23 cellular contexts compared by ENCODE assay signal in genomic region chr5:1298723-1299510, GRCh38. TPM values are rescaled to one million over a fixed set of nuclear protein-coding genes. Genes with fewer than 3 reads are reported as not detected.
DNase-seq lines count a peak whose midpoint lies in the region; ATAC-seq and TF ChIP-seq lines count a peak whose summit lies in the region.
"Had no signal": no experiment of that assay in that cellular context is flagged by ENCODE, and none has a peak within 500 bp of the region (broad histone marks: within the 10 kb centered on the region; RNA-seq: fewer than 3 reads in every experiment).

No MANE protein-coding gene starts in this region.

- no peaks in the 10 kb centered on the region for H3K9me3 ChIP-seq in DND-41 (ENCODE audit: insufficient read depth, low read length, severe bottlenecking)
- H3K9me3 ChIP-seq in endodermal cell (ENCODE audit: control insufficient read depth, low read length) = no peaks in the 10 kb centered on the region
- H3K9me3 ChIP-seq in sigmoid colon = peaks cover 0 to 4% (median 1%) of the 10 kb centered on the region in 4 donors

- no peaks in the 10 kb centered on the region for H3K27me3 Mint-ChIP-seq in activated T-cell treated with anti-CD3 and anti-CD28 coated beads, Interleukin-2, amount 50 U/mL, for 24 hours
- H3K27me3 Mint-ChIP-seq in activated T-cell treated with anti-CD3 and anti-CD28 coated beads, Interleukin-2, amount 50 U/mL, for 72 hours (ENCODE audit: low read depth) = no peaks in the 10 kb centered on the region
- peaks cover 26% of the 10 kb centered on the region for H3K27me3 Mint-ChIP-seq in endodermal cell (ENCODE audit: insufficient read depth)
- H3K27me3 Mint-ChIP-seq: activated CD4-positive, alpha-beta memory T cell treated with anti-CD3 and anti-CD28 coated beads for 36 hours; activated naive CD8-positive, alpha-beta T cell had no signal

- no peak overlapping the region for H3K4me3 ChIP-seq in DND-41 (ENCODE audit: low read depth in 1 of 2, low read length in 2 of 2)
- H3K4me3 ChIP-seq in endodermal cell (ENCODE audit: low read length) = no peak overlapping the region
- H3K4me3 ChIP-seq in sigmoid colon = no peak overlapping the region
- H3K4me3 ChIP-seq: dorsolateral prefrontal cortex, smooth muscle cell had no signal

- H3K4me3 Mint-ChIP-seq in activated T-cell treated with anti-CD3 and anti-CD28 coated beads, Interleukin-2, amount 50 U/mL, for 24 hours = no peak overlapping the region
- H3K4me3 Mint-ChIP-seq in activated T-cell treated with anti-CD3 and anti-CD28 coated beads, Interleukin-2, amount 50 U/mL, for 72 hours = no peak overlapping the region
- H3K4me3 Mint-ChIP-seq in endodermal cell = no peak overlapping the region
- H3K4me3 Mint-ChIP-seq: activated CD4-positive, alpha-beta memory T cell treated with anti-CD3 and anti-CD28 coated beads for 36 hours; activated naive CD8-positive, alpha-beta T cell had no signal

- peak overlapping the region; percentile 1; the same call in 1 of the 2 replicates for H3K27ac ChIP-seq in DND-41 (ENCODE audit: low read length)
- H3K27ac ChIP-seq in endodermal cell (ENCODE audit: low read depth, low read length) = no peak overlapping the region
- H3K27ac ChIP-seq in sigmoid colon = no peak overlapping the region
- H3K27ac ChIP-seq: C4-2B, dorsolateral prefrontal cortex had no signal

- TF ChIP-seq CTCF in DND-41 (IDR thresholded peaks at IDR 0.05; ENCODE audit: borderline replicate concordance, extremely low read depth, low read length, poor library complexity, severe bottlenecking) = no peak
- TF ChIP-seq CTCF in endodermal cell (conservative IDR thresholded peaks at IDR 0.05) = no peak
- no peak for TF ChIP-seq CTCF in sigmoid colon (IDR thresholded peaks at IDR 0.05)

- intact Hi-C loops in sigmoid colon (cut with DNase I) = no loop called here

- no peaks in the 10 kb centered on the region for H4K20me1 ChIP-seq in DND-41 (ENCODE audit: insufficient read depth, low read length)

- H3K27me3 ChIP-seq in DND-41 (ENCODE audit: insufficient read depth, low read length, poor library complexity) (no peaks in the 10 kb centered on the region), endodermal cell (ENCODE audit: control insufficient read depth, insufficient read depth, low read length, poor library complexity, severe bottlenecking) (peaks cover 26% of the 10 kb centered on the region), sigmoid colon (peaks cover 14 to 33% (median 19%) of the 10 kb centered on the region in 3 donors)

- H3K36me3 ChIP-seq in DND-41 (ENCODE audit: insufficient read depth, low read length) = no peaks in the 10 kb centered on the region
- H3K36me3 ChIP-seq in endodermal cell (ENCODE audit: control insufficient read depth, insufficient read depth, low read length) = no peaks in the 10 kb centered on the region
- H3K36me3 ChIP-seq in sigmoid colon = no peaks in the 10 kb centered on the region

- no peak for ATAC-seq in activated T-cell treated with anti-CD3 and anti-CD28 coated beads, Interleukin-2, amount 50 U/mL, for 72 hours (replicated peaks in 1 of 2)
- ATAC-seq in DND-41 (ENCODE audit: insufficient read depth, low read depth) = no peak
- ATAC-seq in HG02840 (IDR thresholded peaks at IDR 0.05; ENCODE audit: low FRiP score, unreplicated experiment) = no peak
- ATAC-seq in HG03039 (IDR thresholded peaks at IDR 0.05; ENCODE audit: unreplicated experiment) = no peak

- H3K4me2 ChIP-seq in DND-41 (ENCODE audit: insufficient read depth, low read length) = no peak overlapping the region
- H3K4me2 ChIP-seq: smooth muscle cell had no signal

- H3K4me1 Mint-ChIP-seq in activated T-cell treated with anti-CD3 and anti-CD28 coated beads, Interleukin-2, amount 50 U/mL, for 24 hours (ENCODE audit: low read depth) = peaks cover 2% of the 10 kb centered on the region
- no peaks in the 10 kb centered on the region for H3K4me1 Mint-ChIP-seq in activated T-cell treated with anti-CD3 and anti-CD28 coated beads, Interleukin-2, amount 50 U/mL, for 72 hours (ENCODE audit: low read depth)
- peaks cover 1% of the 10 kb centered on the region for H3K4me1 Mint-ChIP-seq in endodermal cell

- TF ChIP-seq POLR2A in sigmoid colon (IDR thresholded peaks at IDR 0.05) = no peak

- H3K36me3 Mint-ChIP-seq in activated T-cell treated with anti-CD3 and anti-CD28 coated beads, Interleukin-2, amount 50 U/mL, for 24 hours (ENCODE audit: low read depth) = no peaks in the 10 kb centered on the region
- H3K36me3 Mint-ChIP-seq in activated T-cell treated with anti-CD3 and anti-CD28 coated beads, Interleukin-2, amount 50 U/mL, for 72 hours (ENCODE audit: insufficient read depth in 2 of 2) = no peaks in the 10 kb centered on the region
- no peaks in the 10 kb centered on the region for H3K36me3 Mint-ChIP-seq in endodermal cell (ENCODE audit: low read depth)
- H3K36me3 Mint-ChIP-seq: activated CD4-positive, alpha-beta memory T cell treated with anti-CD3 and anti-CD28 coated beads for 36 hours; activated naive CD8-positive, alpha-beta T cell had no signal

- H3K27ac Mint-ChIP-seq in activated T-cell treated with anti-CD3 and anti-CD28 coated beads, Interleukin-2, amount 50 U/mL, for 24 hours = no peak overlapping the region
- H3K27ac Mint-ChIP-seq in activated T-cell treated with anti-CD3 and anti-CD28 coated beads, Interleukin-2, amount 50 U/mL, for 72 hours = no peak overlapping the region
- H3K27ac Mint-ChIP-seq in endodermal cell = no peak overlapping the region
- H3K27ac Mint-ChIP-seq: activated CD4-positive, alpha-beta memory T cell treated with anti-CD3 and anti-CD28 coated beads for 36 hours; activated naive CD8-positive, alpha-beta T cell had no signal

- TF ChIP-seq EP300 in sigmoid colon (IDR thresholded peaks at IDR 0.05) = no peak

- H3K79me2 ChIP-seq in DND-41 (ENCODE audit: insufficient read depth, low read length) = peaks cover 6% of the 10 kb centered on the region; the same call in 1 of the 2 replicates

- H3K9me3 Mint-ChIP-seq in activated T-cell treated with anti-CD3 and anti-CD28 coated beads, Interleukin-2, amount 50 U/mL, for 24 hours = no peaks in the 10 kb centered on the region
- peaks cover 0 to 2% of the 10 kb centered on the region in 2 donors for H3K9me3 Mint-ChIP-seq in activated T-cell treated with anti-CD3 and anti-CD28 coated beads, Interleukin-2, amount 50 U/mL, for 72 hours
- H3K9me3 Mint-ChIP-seq in endodermal cell = no peaks in the 10 kb centered on the region

- WGBS in endodermal cell (ENCODE audit: insufficient coverage in 1 of 2, insufficient read length in 1 of 2), 2 experiments = 94 to 96% methylated on average over 27 to 33 of the region's 33 CpGs
- WGBS in sigmoid colon, 2 donors = 85 to 91% methylated on average over 33 of the region's 33 CpGs

- peak; percentile 15 for DNase-seq in activated T-cell treated with anti-CD3 and anti-CD28 coated beads, Interleukin-2, amount 50 U/mL, for 24 hours
- DNase-seq in activated T-cell treated with anti-CD3 and anti-CD28 coated beads, Interleukin-2, amount 50 U/mL, for 72 hours = no peak
- DNase-seq in DND-41 (no peak), endodermal cell (peak; percentile 44), sigmoid colon (peak; percentile 54), HuH-7 (ENCODE audit: low spot score) (no peak)
- DNase-seq: activated CD4-positive, alpha-beta memory T cell treated with anti-CD3 and anti-CD28 coated beads for 36 hours; Calu3; HCEC 1CT; mammary epithelial cell; NCI-H1105 treated with DMSO at 0.1 percent for 48 hours; NCI-H2029 treated with DMSO at 0.1 percent for 48 hours; NCI-H774; substantia nigra had no signal

- peaks cover 18% of the 10 kb centered on the region for H3K4me1 ChIP-seq in DND-41 (ENCODE audit: insufficient read depth, low read length)
- H3K4me1 ChIP-seq in endodermal cell (ENCODE audit: control insufficient read depth, insufficient read depth, low read length) = no peaks in the 10 kb centered on the region
- H3K4me1 ChIP-seq in sigmoid colon = peaks cover 0 to 9% (median 0%) of the 10 kb centered on the region in 4 donors

- 0 out of 2 replicates have a peak overlapping the region, but pooled peaks have one; percentile 21 for H2AFZ ChIP-seq in DND-41 (ENCODE audit: low read depth, low read length)

- H3K9ac ChIP-seq in DND-41 (ENCODE audit: low read depth, low read length) (no peak overlapping the region), endodermal cell (ENCODE audit: extremely low read depth, low read length, poor library complexity, severe bottlenecking) (no peak overlapping the region)

RNA-seq across cellular contexts. Expression of gene TERT, which starts 4.0 kb away (rescaled TPM):
- total RNA-seq in activated T-cell treated with anti-CD3 and anti-CD28 coated beads, Interleukin-2, amount 50 U/mL, for 72 hours = 1 to 10 TPM; 2.5 to 5.1 TPM
- 1 to 10 TPM; 7.1 to 9.8 TPM for total RNA-seq in endodermal cell
- polyA plus RNA-seq in endodermal cell (2013, experiment 1 of 2) = 3.0 TPM
- 2.3 TPM for polyA plus RNA-seq in endodermal cell (2013, experiment 2 of 2)
- not detected for total RNA-seq in sigmoid colon
- polyA plus RNA-seq in sigmoid colon = 1 to 10 TPM in 1 of 3 donors, not detected in 2; 2.9 TPM
- total RNA-seq: glomerular endothelial cell, kidney epithelial cell, mammary epithelial cell, smooth muscle cell, urinary bladder had no signal
- polyA plus RNA-seq: mammary epithelial cell, smooth muscle cell, urinary bladder had no signal

RNA-seq across cellular contexts. Expression of gene CLPTM1L, which starts 46.0 kb away (rescaled TPM):
- total RNA-seq in activated T-cell treated with anti-CD3 and anti-CD28 coated beads, Interleukin-2, amount 50 U/mL, for 72 hours = 10 to 100 TPM; 78.6 to 80.2 TPM
- total RNA-seq in endodermal cell (10 to 100 TPM; 68.0 to 89.4 TPM), sigmoid colon (10 to 100 TPM; 49.5 to 67.8 (median 58.9) TPM)
- 90.0 TPM for polyA plus RNA-seq in endodermal cell (2013, experiment 1 of 2)
- polyA plus RNA-seq in endodermal cell (2013, experiment 2 of 2) = 75.7 TPM
- polyA plus RNA-seq in sigmoid colon = 10 to 100 TPM; 33.1 to 90.5 (median 33.6) TPM

Comparison
In these comparisons a context has a peak if more than half of its experiments do, and no peak if none do; other contexts are left out.
1. DNase-seq: peak in activated T-cell treated with anti-CD3 and anti-CD28 coated beads, Interleukin-2, amount 50 U/mL, for 24 hours (single experiment), endodermal cell (single experiment) and sigmoid colon (single experiment); none in activated T-cell treated with anti-CD3 and anti-CD28 coated beads, Interleukin-2, amount 50 U/mL, for 72 hours (0 of 2), DND-41 (single experiment) and HuH-7 (single experiment).